ENCODE assay signal across 8 cellular contexts in the genomic region with DNA sequence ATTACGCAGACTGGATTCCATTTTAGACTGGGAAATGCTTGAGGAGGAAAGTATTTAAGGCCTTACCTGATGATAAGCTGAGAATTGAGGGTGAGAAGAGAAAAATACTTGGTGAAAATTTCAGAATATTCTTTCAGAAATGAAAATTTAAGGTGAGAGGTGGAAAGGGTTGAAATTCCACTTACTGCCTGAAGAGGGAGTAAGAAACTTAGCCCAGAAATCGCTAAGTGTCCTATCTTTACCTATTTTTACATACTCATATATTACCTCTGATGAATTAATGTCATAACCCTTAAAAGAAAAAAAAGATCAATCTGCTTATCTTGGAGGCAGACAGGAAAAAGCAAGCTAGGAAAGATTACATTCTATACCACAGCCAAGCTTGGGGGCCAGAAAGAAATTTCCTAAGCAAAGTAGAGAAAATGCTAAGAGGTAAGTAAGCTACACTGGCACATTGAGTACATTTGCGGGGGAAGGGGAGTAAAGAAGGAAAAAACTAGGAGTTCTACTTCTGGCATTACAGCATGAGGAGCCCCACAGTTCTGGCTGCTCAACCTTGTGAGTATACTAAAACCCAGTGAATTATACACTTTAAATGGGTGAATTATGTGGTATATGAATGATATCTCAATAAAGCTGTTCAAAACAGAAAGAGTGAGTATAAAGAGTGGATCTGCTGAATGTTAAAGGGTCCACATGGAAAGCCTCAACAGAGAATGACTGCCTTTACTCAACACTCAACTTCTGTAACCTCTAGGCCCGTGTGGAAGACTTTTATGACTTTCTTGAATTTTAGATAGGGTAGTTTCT. TPM values are rescaled to one million over a fixed set of nuclear protein-coding genes. Genes with fewer than 3 reads are reported as not detected.
DNase-seq lines count a peak whose midpoint lies in the region; ATAC-seq and TF ChIP-seq lines count a peak whose summit lies in the region.

No MANE protein-coding gene starts in this region.

- H3K27me3 ChIP-seq in HCT116 (ENCODE audit: insufficient read depth, low read length), result no peaks in the 10 kb centered on the region
- H3K27me3 ChIP-seq in Peyer's patch, result no peaks in the 10 kb centered on the region

- H4K20me1 ChIP-seq in HCT116 (ENCODE audit: insufficient read depth), result no peaks in the 10 kb centered on the region; the same call in 1 of the 2 replicates

- H3K4me2 ChIP-seq in HCT116 (ENCODE audit: low read length), result no peak overlapping the region

- no peak overlapping the region for H3K4me3 ChIP-seq in HCT116 (replicated peaks in 1 of 2; ENCODE audit: low read depth in 1 of 2, low read length in 2 of 2)
- H3K4me3 ChIP-seq in Peyer's patch, result no peak overlapping the region
- H3K4me3 ChIP-seq in fibroblast of pulmonary artery (replicated peaks; ENCODE audit: low read depth, low read length), result no peak overlapping the region

- TF ChIP-seq CTCF in HCT116 (IDR thresholded peaks at IDR 0.05 in 2 of 3, conservative IDR thresholded peaks at IDR 0.05 in 1 of 3; ENCODE audit: borderline replicate concordance in 1 of 3, insufficient read depth in 1 of 3, low read depth in 2 of 3, low read length in 2 of 3) (peak; percentile 38 to 74 (median 70); a peak in 5 of 6 replicates), Peyer's patch (IDR thresholded peaks at IDR 0.05) (peak; percentile 45 to 78 (median 74)), fibroblast of pulmonary artery (IDR thresholded peaks at IDR 0.05; ENCODE audit: low read length, missing control alignments) (peak; percentile 87)

- H3K27ac ChIP-seq in HCT116 (ENCODE audit: low read depth, low read length), result no peak overlapping the region
- H3K27ac ChIP-seq in Peyer's patch, result no peak overlapping the region

- no peak for ATAC-seq in HCT116

- no peaks in the 10 kb centered on the region for H3K79me2 ChIP-seq in HCT116 (ENCODE audit: insufficient read depth, low read length)

- no peak overlapping the region for H3K9ac ChIP-seq in HCT116 (ENCODE audit: low read length)

- peaks cover 18 to 28% of the 10 kb centered on the region in 2 experiments; a peak in 3 of 4 replicates for H3K36me3 ChIP-seq in HCT116 (ENCODE audit: control insufficient read depth in 1 of 2, insufficient read depth in 2 of 2, low read length in 2 of 2)
- peaks cover 0 to 69% (median 0%) of the 10 kb centered on the region in 3 donors for H3K36me3 ChIP-seq in Peyer's patch

- TF ChIP-seq RAD21 in HCT116 (IDR thresholded peaks at IDR 0.05; ENCODE audit: low read depth), result peak; percentile 61

- intact Hi-C loops in HCT116 (cut with micrococcal nuclease), result loop anchor here (5.0 to 10.0 kb wide), 2 partner anchors 458 to 655 kb away; no protein-coding TSS in a partner anchor

- TF ChIP-seq POLR2A in HCT116 (IDR thresholded peaks at IDR 0.05; ENCODE audit: borderline replicate concordance, extremely low read depth, insufficient read depth, insufficient read length), result no peak
- TF ChIP-seq POLR2A in Peyer's patch (IDR thresholded peaks at IDR 0.05), result no peak

- no peak overlapping the region for H2AFZ ChIP-seq in HCT116 (ENCODE audit: low read depth, low read length, poor library complexity, severe bottlenecking)

- CTCF ChIA-PET in HCT116 (lab: Charles Lee), result interaction anchor here (0.9 to 1.0 kb wide), 2 partner anchors 11 to 14 kb away, joined by 4 to 6 read pairs; no protein-coding TSS in a partner anchor

- POLR2A ChIA-PET in HCT116 (lab: Charles Lee), result no interaction called here

- no peaks in the 10 kb centered on the region for H3K4me1 ChIP-seq in HCT116 (ENCODE audit: control insufficient read depth in 1 of 2, insufficient read depth in 2 of 2, low read length in 2 of 2)
- H3K4me1 ChIP-seq in Peyer's patch, result no peaks in the 10 kb centered on the region

- H3K9me3 ChIP-seq in HCT116 (ENCODE audit: control insufficient read depth in 1 of 2, insufficient read depth in 1 of 2, low read depth in 1 of 2, low read length in 2 of 2), result no peaks in the 10 kb centered on the region
- H3K9me3 ChIP-seq in Peyer's patch, result no peaks in the 10 kb centered on the region

- DNase-seq in NCI-H748 (lab: John Stamatoyannopoulos, UW; ENCODE audit: unreplicated experiment) (peak; percentile 5), NCI-H748 treated with DMSO at 0.1 percent for 48 hours (lab: John Stamatoyannopoulos, UW) (no peak), HCT116 (ENCODE audit: low read depth, low spot score) (peak; percentile 3), Peyer's patch (no peak), fibroblast of pulmonary artery (ENCODE audit: low read depth) (peak; percentile 50), superior temporal gyrus (ENCODE audit: extremely low spot score) (peak; percentile 55), occipital lobe (lab: John Stamatoyannopoulos, UW) (no peak), nucleus accumbens (lab: John Stamatoyannopoulos, UW) (no peak)

- H3K9me2 ChIP-seq in HCT116 (ENCODE audit: insufficient read depth), result no peaks in the 10 kb centered on the region

- no TSS peak for BruUV-seq in HCT116 (replicated peaks; lab: Mats Ljungman, UMichigan)

- RAD21 ChIA-PET in HCT116 (lab: Charles Lee; ENCODE audit: low non-redundant PET in 1 of 2, low total read pairs in 2 of 2, uncharacterized antibody in 2 of 2, unreplicated experiment in 2 of 2), result no interaction called here

TF ChIP-seq in HCT116, 20 proteins besides CTCF, POLR2A, EP300 and RAD21 (continues in another document):
- no peak for TF ChIP-seq ZFX (IDR thresholded peaks at IDR 0.05)
- TF ChIP-seq JUND (IDR thresholded peaks at IDR 0.05), result no peak
- no peak for TF ChIP-seq ELF1 (IDR thresholded peaks at IDR 0.05; ENCODE audit: borderline replicate concordance, low read depth)
- no peak for TF ChIP-seq YY1 (IDR thresholded peaks at IDR 0.05; ENCODE audit: extremely low read depth, insufficient replicate concordance, low read depth, low read length)
- no peak for TF ChIP-seq REST (IDR thresholded peaks at IDR 0.05; ENCODE audit: low read depth)
- TF ChIP-seq TCF7L2 (IDR thresholded peaks at IDR 0.05; ENCODE audit: borderline replicate concordance, extremely low read depth, insufficient read depth, insufficient read length), result no peak
- TF ChIP-seq FOSL1 (IDR thresholded peaks at IDR 0.05; ENCODE audit: low read depth), result no peak
- TF ChIP-seq ZBTB33 (IDR thresholded peaks at IDR 0.05; ENCODE audit: extremely low read depth, insufficient replicate concordance, low read length), result no peak
- no peak for TF ChIP-seq SIN3A (IDR thresholded peaks at IDR 0.05; ENCODE audit: low read depth)
- TF ChIP-seq CBX3 (IDR thresholded peaks at IDR 0.05; ENCODE audit: low read depth), result no peak
- TF ChIP-seq ZNF274 (IDR thresholded peaks at IDR 0.05; ENCODE audit: low read depth, low read length), result no peak
- TF ChIP-seq, protein P1, sequence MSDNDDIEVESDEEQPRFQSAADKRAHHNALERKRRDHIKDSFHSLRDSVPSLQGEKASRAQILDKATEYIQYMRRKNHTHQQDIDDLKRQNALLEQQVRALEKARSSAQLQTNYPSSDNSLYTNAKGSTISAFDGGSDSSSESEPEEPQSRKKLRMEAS (IDR thresholded peaks at IDR 0.05), result no peak
- TF ChIP-seq ATF3 (IDR thresholded peaks at IDR 0.05), result no peak
- TF ChIP-seq EZH2 (IDR thresholded peaks at IDR 0.05), result no peak
- no peak for TF ChIP-seq SRF (IDR thresholded peaks at IDR 0.05; ENCODE audit: low read depth)

RNA-seq across cellular contexts. Expression of gene SMC6, which starts 33.8 kb away (rescaled TPM):
- 26.4 TPM for total RNA-seq in HCT116 (2021; ENCODE audit: unreplicated experiment)
- 6.1 and 10.1 TPM in 2 replicates for polyA plus RNA-seq in HCT116 (2012)
- total RNA-seq in Peyer's patch, result 10 to 100 TPM; 31.0 to 53.6 (median 39.1) TPM
- 29.5 TPM for total RNA-seq in occipital lobe

RNA-seq across cellular contexts. Expression of gene GEN1, which starts 34.2 kb away (rescaled TPM):
- total RNA-seq in HCT116 (2021; ENCODE audit: unreplicated experiment) (19.7 TPM), Peyer's patch (10 to 100 TPM; 16.8 to 40.2 (median 22.2) TPM), occipital lobe (11.7 TPM)
- 7.4 and 7.8 TPM in 2 replicates for polyA plus RNA-seq in HCT116 (2012)

Comparison
In these comparisons a context has a peak if more than half of its experiments do, and no peak if none do; other contexts are left out.
1. DNase-seq: peak in NCI-H748 (single experiment), HCT116 (single experiment), fibroblast of pulmonary artery (single experiment) and superior temporal gyrus (single experiment); none in NCI-H748 treated with DMSO at 0.1 percent for 48 hours (single experiment), Peyer's patch (0 of 3), occipital lobe (single experiment) and nucleus accumbens (0 of 56).
2. Peak in every context shown above with its lines, with median percentiles within 50 percentile points of each other: CTCF ChIP-seq.